Comparison of ENCODE assay signal across 8 cellular contexts in genomic region chr2:27735263-27735904, GRCh38. TPM values are rescaled to one million over a fixed set of nuclear protein-coding genes. Genes with fewer than 3 reads are reported as not detected.
DNase-seq lines count a peak whose midpoint lies in the region; TF ChIP-seq lines count a peak whose summit lies in the region.

No MANE protein-coding gene starts in this region.

- no peak for TF ChIP-seq CTCF in coronary artery (IDR thresholded peaks at IDR 0.05)

- H3K9me3 Mint-ChIP-seq in activated CD4-positive, alpha-beta T cell treated with anti-CD3 and anti-CD28 coated beads, Interleukin-2, amount 10 ng/mL, durations not matched to agents 7 days and 5 days = no peaks in the 10 kb centered on the region

- H3K27ac Mint-ChIP-seq in activated CD4-positive, alpha-beta T cell treated with anti-CD3 and anti-CD28 coated beads, Interleukin-2, amount 10 ng/mL, durations not matched to agents 7 days and 5 days = peak overlapping the region; percentile 72

- CTCF ChIA-PET in activated CD4-positive, alpha-beta T cell treated with anti-CD3 and anti-CD28 coated beads, Interleukin-2, amount 10 ng/mL, durations not matched to agents 7 days and 5 days (lab: Charles Lee) = interaction anchor here (1.2 kb wide), 1 partner anchor 12 kb away, joined by 3 read pairs; no protein-coding TSS in a partner anchor

- H3K36me3 Mint-ChIP-seq in activated CD4-positive, alpha-beta T cell treated with anti-CD3 and anti-CD28 coated beads, Interleukin-2, amount 10 ng/mL, durations not matched to agents 7 days and 5 days (ENCODE audit: low read depth) = no peaks in the 10 kb centered on the region

- POLR2A ChIA-PET in activated CD4-positive, alpha-beta T cell treated with anti-CD3 and anti-CD28 coated beads, Interleukin-2, amount 10 ng/mL, durations not matched to agents 7 days and 5 days (lab: Charles Lee) = no interaction called here

- H3K27me3 Mint-ChIP-seq in activated CD4-positive, alpha-beta T cell treated with anti-CD3 and anti-CD28 coated beads, Interleukin-2, amount 10 ng/mL, durations not matched to agents 7 days and 5 days = no peaks in the 10 kb centered on the region

- peaks cover 17% of the 10 kb centered on the region for H3K4me1 Mint-ChIP-seq in activated CD4-positive, alpha-beta T cell treated with anti-CD3 and anti-CD28 coated beads, Interleukin-2, amount 10 ng/mL, durations not matched to agents 7 days and 5 days

- H3K4me3 Mint-ChIP-seq in activated CD4-positive, alpha-beta T cell treated with anti-CD3 and anti-CD28 coated beads, Interleukin-2, amount 10 ng/mL, durations not matched to agents 7 days and 5 days = peak overlapping the region; percentile 19

- DNase-seq in G401 (ENCODE audit: low spot score) = peak; percentile 42
- DNase-seq in activated CD4-positive, alpha-beta T cell treated with anti-CD3 and anti-CD28 coated beads, Interleukin-2, amount 10 ng/mL, durations not matched to agents 7 days and 5 days = peak; percentile 30
- peak; percentile 89 for DNase-seq in coronary artery (ENCODE audit: low spot score)
- DNase-seq in kidney glomerular epithelial cell (lab: John Stamatoyannopoulos, UW) = peak; percentile 59
- peak; percentile 71 for DNase-seq in stimulated activated CD4-positive, alpha-beta T cell treated with anti-CD3 and anti-CD28 coated beads, Interleukin-12 subunit alpha, Interleukin-12 subunit beta, amount 100 ng/mL, for 4 hours
- DNase-seq in NAMALWA (ENCODE audit: low spot score) = no peak
- no peak for DNase-seq in NCI-H128 (lab: John Stamatoyannopoulos, UW; ENCODE audit: unreplicated experiment)
- DNase-seq in superior temporal gyrus (ENCODE audit: extremely low spot score) = no peak

- peak overlapping the region; percentile 76 to 81 for H3K27ac ChIP-seq in coronary artery

- in situ Hi-C loops in G401 (cut with HindIII; ENCODE audit: low sequenced_read_pairs) = no loop called here

- peak overlapping the region; percentile 71 for H3K4me3 ChIP-seq in coronary artery

RNA-seq across cellular contexts. Expression of gene MRPL33, which starts 36.1 kb away (rescaled TPM):
- 68.1 and 139 TPM in 2 replicates for total RNA-seq in G401 (2014; rRNA removed; shearing (Covaris generic))
- 10 to 100 TPM; 43.5 to 49.7 TPM for total RNA-seq in activated CD4-positive, alpha-beta T cell treated with anti-CD3 and anti-CD28 coated beads, Interleukin-2, amount 10 ng/mL, durations not matched to agents 7 days and 5 days

Comparison
In these comparisons a context has a peak if more than half of its experiments do, and no peak if none do; other contexts are left out.
1. DNase-seq: peak in G401 (single experiment), activated CD4-positive, alpha-beta T cell treated with anti-CD3 and anti-CD28 coated beads, Interleukin-2, amount 10 ng/mL, durations not matched to agents 7 days and 5 days (single experiment), coronary artery (single experiment), kidney glomerular epithelial cell (single experiment) and stimulated activated CD4-positive, alpha-beta T cell treated with anti-CD3 and anti-CD28 coated beads, Interleukin-12 subunit alpha, Interleukin-12 subunit beta, amount 100 ng/mL, for 4 hours (single experiment); none in NAMALWA (single experiment), NCI-H128 (single experiment) and superior temporal gyrus (single experiment).